In the genomic region with DNA sequence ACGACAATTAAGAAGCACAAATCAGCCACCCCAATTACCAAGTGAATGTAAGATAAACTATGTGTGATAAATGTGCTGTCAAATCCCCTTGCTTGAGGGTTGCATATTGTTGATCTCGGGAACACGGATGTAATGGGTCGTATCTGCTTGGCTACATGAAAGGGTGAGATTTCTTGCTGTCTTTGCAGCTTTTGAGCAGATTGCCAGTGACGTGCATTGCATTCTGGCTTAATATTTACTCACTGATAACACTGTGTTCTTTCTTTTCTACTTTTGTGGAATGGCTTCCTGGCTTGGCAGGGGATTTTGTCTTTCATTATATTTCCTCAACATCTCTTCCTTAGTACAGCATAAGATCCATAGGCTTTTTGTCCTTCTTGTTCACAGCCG, we compare ENCODE assay signal across 20 cellular contexts. TPM values are rescaled to one million over a fixed set of nuclear protein-coding genes. Genes with fewer than 3 reads are reported as not detected.
A peak's percentile ranks its signal among the peaks of the same experiment; 100 is the strongest.
DNase-seq lines count a peak whose midpoint lies in the region; FAIRE-seq and TF ChIP-seq lines count a peak whose summit lies in the region.
"Had no signal": no experiment of that assay in that cellular context is flagged by ENCODE, and none has a peak within 500 bp of the region (broad histone marks: within the 10 kb centered on the region; RNA-seq: fewer than 3 reads in every experiment).

No MANE protein-coding gene starts in this region.

- no peaks in the 10 kb centered on the region for H3K27me3 Mint-ChIP-seq in MCF 10A (ENCODE audit: insufficient read depth, unreplicated experiment)

- no peak overlapping the region for H3K27ac Mint-ChIP-seq in MCF 10A (ENCODE audit: low read depth, unreplicated experiment)
- H3K27ac Mint-ChIP-seq: activated B cell treated with CpG ODN at 0.5 μM for 24 hours; activated naive CD8-positive, alpha-beta T cell treated with anti-CD3 and anti-CD28 coated beads, Interleukin-2, amount 10 ng/mL, durations not matched to agents 7 days and 5 days; stimulated activated naive CD8-positive, alpha-beta T cell treated with anti-CD3 and anti-CD28 coated beads, Interleukin-15, Interleukin-2, amounts not matched to agents 100 ng/mL and 50 ng/mL, for 24 hours; T-helper 17 cell had no signal

- intact Hi-C loops in MCF 10A (cut with micrococcal nuclease): no loop called here

- FAIRE-seq in H1 (lab: Jason Lieb, UNC): no peak

- H2BK5ac ChIP-seq in H1 (ENCODE audit: low read depth, low read length): no peak overlapping the region

- no peak overlapping the region for H2BK20ac ChIP-seq in H1 (ENCODE audit: low read length)

- no TSS peak for BruUV-seq in MCF 10A (replicated peaks; lab: Mats Ljungman, UMichigan)

- H3K36me3 ChIP-seq in HUES64 (ENCODE audit: insufficient read depth, low read length) (no peaks in the 10 kb centered on the region), H1 (ENCODE audit: control insufficient read depth in 2 of 4, insufficient read depth in 4 of 4, low read length in 3 of 4) (no peaks in the 10 kb centered on the region), liver (ENCODE audit: control insufficient read depth in 4 of 4, insufficient read depth in 3 of 4, low read depth in 1 of 4, low read length in 3 of 4) (no peaks in the 10 kb centered on the region)
- H3K36me3 ChIP-seq: cardiac muscle cell had no signal

- H3K4me1 Mint-ChIP-seq in MCF 10A (ENCODE audit: insufficient read depth, unreplicated experiment): no peaks in the 10 kb centered on the region
- H3K4me1 Mint-ChIP-seq: activated B cell treated with CpG ODN at 0.5 μM for 24 hours had no signal

- H3K9me3 Mint-ChIP-seq in MCF 10A (ENCODE audit: unreplicated experiment): no peaks in the 10 kb centered on the region
- H3K9me3 Mint-ChIP-seq: activated B cell treated with CpG ODN at 0.5 μM for 24 hours; activated naive CD8-positive, alpha-beta T cell treated with anti-CD3 and anti-CD28 coated beads, Interleukin-2, amount 10 ng/mL, durations not matched to agents 7 days and 5 days; stimulated activated naive CD8-positive, alpha-beta T cell treated with anti-CD3 and anti-CD28 coated beads, Interleukin-15, Interleukin-2, amounts not matched to agents 100 ng/mL and 50 ng/mL, for 24 hours had no signal

- H3K4me2 ChIP-seq in H1 (ENCODE audit: insufficient read depth in 1 of 2, low read depth in 2 of 2, low read length in 2 of 2): peak overlapping the region; percentile 5 to 20; a peak in 1 of 4 replicates

- H3K9me3 ChIP-seq in HUES64 (ENCODE audit: insufficient read depth, low read depth, low read length) (no peaks in the 10 kb centered on the region), H1 (ENCODE audit: insufficient read depth in 2 of 2, low read depth in 1 of 2, low read length in 1 of 2) (no peaks in the 10 kb centered on the region), liver (ENCODE audit: control insufficient read depth in 4 of 4, low read length in 3 of 4) (no peaks in the 10 kb centered on the region)

- H3K79me1 ChIP-seq in H1 (ENCODE audit: low read depth, low read length): no peaks in the 10 kb centered on the region

- no peak overlapping the region for H2BK15ac ChIP-seq in H1 (ENCODE audit: low read length)

- H3K18ac ChIP-seq in H1 (ENCODE audit: extremely low read depth, low read length): no peak overlapping the region

- no peaks in the 10 kb centered on the region for H3K36me3 Mint-ChIP-seq in MCF 10A (ENCODE audit: insufficient read depth, unreplicated experiment)
- H3K36me3 Mint-ChIP-seq: activated naive CD8-positive, alpha-beta T cell treated with anti-CD3 and anti-CD28 coated beads, Interleukin-2, amount 10 ng/mL, durations not matched to agents 7 days and 5 days had no signal

- no peak overlapping the region for H2AK5ac ChIP-seq in H1 (ENCODE audit: low read depth, low read length)

- no peaks in the 10 kb centered on the region for H3K79me2 ChIP-seq in H1 (ENCODE audit: control insufficient read depth in 1 of 2, insufficient read depth in 2 of 2, low read length in 2 of 2)

- H3K27me3 ChIP-seq in HUES64 (ENCODE audit: insufficient read depth, low read length): peaks cover 54% of the 10 kb centered on the region
- peaks cover 7 to 28% (median 19%) of the 10 kb centered on the region in 4 experiments for H3K27me3 ChIP-seq in H1 (replicated peaks in 1 of 4; ENCODE audit: control insufficient read depth in 3 of 4, extremely low read depth in 1 of 4, insufficient read depth in 3 of 4, low read length in 3 of 4)
- peaks cover 0 to 4% (median 2%) of the 10 kb centered on the region in 4 donors for H3K27me3 ChIP-seq in liver (ENCODE audit: control insufficient read depth in 4 of 4, insufficient read depth in 4 of 4, low read length in 3 of 4)

- H2AFZ ChIP-seq in H1 (ENCODE audit: low read length): no peak overlapping the region

- H4K91ac ChIP-seq in H1 (replicated peaks; ENCODE audit: insufficient read length, low read length): no peak overlapping the region

- no peak overlapping the region for H2BK120ac ChIP-seq in H1 (replicated peaks; ENCODE audit: low read depth, low read length)

- no peak for TF ChIP-seq CTCF in 22Rv1 (IDR thresholded peaks at IDR 0.05)
- no peak for TF ChIP-seq CTCF in H1 (IDR thresholded peaks at IDR 0.05; ENCODE audit: control extremely low read depth in 1 of 3, insufficient read depth in 1 of 3, low read depth in 1 of 3, low read length in 3 of 3)
- TF ChIP-seq CTCF in liver (IDR thresholded peaks at IDR 0.05; ENCODE audit: low read depth, low read length, missing input control): no peak
- no peak for TF ChIP-seq CTCF in MCF 10A (IDR thresholded peaks at IDR 0.05; ENCODE audit: unreplicated experiment)

- no peak overlapping the region for H3K23ac ChIP-seq in H1 (ENCODE audit: insufficient read length)

- H3K4me1 ChIP-seq in HUES64 (ENCODE audit: insufficient read depth, low read length): peaks cover 16% of the 10 kb centered on the region
- H3K4me1 ChIP-seq in H1 (replicated peaks in 1 of 4; ENCODE audit: control insufficient read depth in 3 of 4, insufficient read depth in 4 of 4, low read length in 3 of 4): peaks cover 0 to 6% (median 3%) of the 10 kb centered on the region in 4 experiments; a peak in 4 of 7 replicates
- peaks cover 2 to 18% (median 13%) of the 10 kb centered on the region in 4 donors for H3K4me1 ChIP-seq in liver (ENCODE audit: control insufficient read depth in 4 of 4, insufficient read depth in 4 of 4, low read length in 3 of 4)

- no peak overlapping the region for H4K8ac ChIP-seq in H1 (ENCODE audit: extremely low read depth, insufficient read depth, low read length)

- no peak for TF ChIP-seq RAD21 in H1 (IDR thresholded peaks at IDR 0.05 in 1 of 2, conservative IDR thresholded peaks at IDR 0.05 in 1 of 2; ENCODE audit: low read depth in 2 of 2, low read length in 2 of 2)
- peak; percentile 6 to 21 for TF ChIP-seq RAD21 in liver (IDR thresholded peaks at IDR 0.05)

- no peak overlapping the region for H3K9ac ChIP-seq in HUES64 (ENCODE audit: low read depth, low read length)
- no peak overlapping the region for H3K9ac ChIP-seq in H1 (replicated peaks in 1 of 4; ENCODE audit: extremely low read depth in 1 of 4, low read depth in 3 of 4, low read length in 3 of 4)
- H3K9ac ChIP-seq in liver (ENCODE audit: low read depth in 1 of 2, low read length in 2 of 2): no peak overlapping the region

- H4K5ac ChIP-seq in H1 (ENCODE audit: insufficient read length, low read depth, low read length): no peak overlapping the region

- no peak overlapping the region for H3K4me3 Mint-ChIP-seq in MCF 10A (ENCODE audit: unreplicated experiment)
- H3K4me3 Mint-ChIP-seq: activated B cell treated with CpG ODN at 0.5 μM for 24 hours; activated naive CD8-positive, alpha-beta T cell treated with anti-CD3 and anti-CD28 coated beads, Interleukin-2, amount 10 ng/mL, durations not matched to agents 7 days and 5 days; stimulated activated naive CD8-positive, alpha-beta T cell treated with anti-CD3 and anti-CD28 coated beads, Interleukin-15, Interleukin-2, amounts not matched to agents 100 ng/mL and 50 ng/mL, for 24 hours; T-helper 17 cell had no signal

- H3K56ac ChIP-seq in H1 (replicated peaks; ENCODE audit: insufficient read length, low read depth, low read length): no peak overlapping the region

- H3K4me3 ChIP-seq in HUES64 (ENCODE audit: low read length) (no peak overlapping the region; the same call in 1 of the 2 replicates), H1 (ENCODE audit: extremely low read depth in 1 of 4, insufficient read depth in 2 of 4, low read depth in 3 of 4, low read length in 4 of 4) (peak overlapping the region in 1 of 4 experiments; percentile 1; a peak in 1 of 8 replicates), liver (ENCODE audit: low read depth in 1 of 3, low read length in 3 of 3) (no peak overlapping the region)
- H3K4me3 ChIP-seq: cardiac muscle cell had no signal

- H2BK12ac ChIP-seq in H1 (ENCODE audit: low read depth, low read length): no peak overlapping the region

- POLR2A ChIA-PET in H1 (lab: Charles Lee; ENCODE audit: partially characterized antibody) (no interaction called here), MCF 10A (lab: Yijun Ruan, JAX) (no interaction called here)

- H3K14ac ChIP-seq in H1 (ENCODE audit: insufficient read length): no peak overlapping the region

- peak overlapping the region; percentile 41 for H3K27ac ChIP-seq in 22Rv1
- peak overlapping the region; percentile 23; the same call in 1 of the 2 replicates for H3K27ac ChIP-seq in HUES64 (ENCODE audit: low read depth, low read length)
- no peak overlapping the region for H3K27ac ChIP-seq in H1 (ENCODE audit: low read depth, low read length)
- H3K27ac ChIP-seq in liver (ENCODE audit: low read depth in 1 of 2, low read length in 2 of 2): peak overlapping the region in 1 of 2 donors; percentile 33
- H3K27ac ChIP-seq: cardiac muscle cell had no signal

- DNase-seq in H1 (ENCODE audit: low read depth in 1 of 2, low spot score in 2 of 2): no peak
- DNase-seq in ureter (ENCODE audit: low spot score): no peak
- no peak for DNase-seq in LoVo (ENCODE audit: low spot score)
- DNase-seq in MCF 10A (ENCODE audit: unreplicated experiment): no peak
- DNase-seq in H4 (ENCODE audit: low spot score): no peak
- DNase-seq: activated B cell treated with CpG ODN at 0.5 μM for 24 hours; activated naive CD8-positive, alpha-beta T cell treated with anti-CD3 and anti-CD28 coated beads, Interleukin-2, amount 10 ng/mL, durations not matched to agents 7 days and 5 days; C1 segment of cervical spinal cord; DMS79; NCI-H187; NCI-H226; nucleus accumbens; right cardiac atrium; T-helper 17 cell; trophoblast cell had no signal

- TF ChIP-seq EP300 in H1 (IDR thresholded peaks at IDR 0.05; ENCODE audit: borderline replicate concordance in 1 of 2, low read depth in 2 of 2, low read length in 2 of 2): no peak

- no peak for TF ChIP-seq POLR2A in H1 (IDR thresholded peaks at IDR 0.05; ENCODE audit: control extremely low read depth in 1 of 2, low read depth in 2 of 2, low read length in 2 of 2)

- CTCF ChIA-PET in H1 (lab: Charles Lee; ENCODE audit: partially characterized antibody): no interaction called here
- CTCF ChIA-PET in MCF 10A (lab: Yijun Ruan, JAX): interaction anchor here (0.7 to 1.3 kb wide), 4 partner anchors 9 to 147 kb away, joined by 4 to 5 read pairs (median 4); partner anchors contain the start of gene MC3R

- 22% methylated on average over 5 of the region's 6 CpGs for WGBS in HUES64
- 45% methylated on average over 6 of the region's 6 CpGs; no CpG with 5 or more reads in 1 of the 2 experiments for WGBS in H1 (ENCODE audit: extremely low coverage in 1 of 2, insufficient coverage in 1 of 2, insufficient read length in 1 of 2, insufficient replicate concordance in 2 of 2, low coverage in 1 of 2, low lambda C conversion rate in 2 of 2, missing lambda C conversion rate in 1 of 2), 2 experiments
- 15% methylated on average over 6 of the region's 6 CpGs for whole genome bisulfite sequencing in liver

- H4K20me1 ChIP-seq in H1 (replicated peaks in 1 of 2; ENCODE audit: control insufficient read depth in 1 of 2, insufficient read depth in 2 of 2, low read length in 2 of 2): no peaks in the 10 kb centered on the region

- H3K23me2 ChIP-seq in H1 (ENCODE audit: low read depth, low read length): no peaks in the 10 kb centered on the region

- H3K4ac ChIP-seq in H1 (replicated peaks; ENCODE audit: insufficient read length, low read depth, low read length): no peak overlapping the region

RNA-seq across cellular contexts. Expression of gene FAM210B, which starts 10.5 kb away (rescaled TPM):
- polyA plus RNA-seq in HUES64 (2013, experiment 1 of 2): 19.7 TPM
- polyA plus RNA-seq in HUES64 (2013, experiment 2 of 2): 27.8 TPM
- 15.0 and 15.1 TPM in 2 replicates for total RNA-seq in H1 (2021; fragmentation: NEBNext Ultra II Directional; extraction: Animal tissue kit (Norgen Biotek cat#: 25700))
- polyA plus RNA-seq in H1 (2011; rRNA removed) (7.5 and 9.4 TPM in 2 replicates), liver (10 to 100 TPM; 26.2 to 35.1 TPM)
- polyA plus RNA-seq in H1 (2011; cell fraction: cytosol; rRNA removed): 10.8 TPM
- polyA plus RNA-seq in H1 (2011; cell fraction: nucleus; rRNA removed): 9.0 TPM
- 10.0 to 13.5 TPM (median 11.2 TPM) in 4 replicates for polyA plus RNA-seq in H1 (2012, experiment 1 of 2)
- 4.4 TPM for polyA plus RNA-seq in H1 (2012, experiment 2 of 2)
- polyA plus RNA-seq in H1 (2013, experiment 1 of 2): 23.0 TPM
- polyA plus RNA-seq in H1 (2013, experiment 2 of 2): 25.0 TPM
- polyA minus RNA-seq in H1 (2011; rRNA and poly(A)+ RNA removed): 8.2 and 10.5 TPM in 2 replicates
- polyA minus RNA-seq in H1 (2011; cell fraction: cytosol; rRNA and poly(A)+ RNA removed): 7.8 TPM
- polyA minus RNA-seq in H1 (2011; cell fraction: nucleus; rRNA and poly(A)+ RNA removed): 10.8 TPM
- total RNA-seq in liver (100 to 1,000 TPM in 1 of 2 donors, 10 to 100 TPM in 1; 21.8 to 139 TPM), ureter (50.3 TPM), MCF 10A (2022) (37.7 and 38.2 TPM in 2 replicates)
- total RNA-seq in H4 (2014; rRNA removed; shearing (Covaris generic)): 13.0 and 14.4 TPM in 2 replicates

RNA-seq across cellular contexts. Expression of gene AURKA, which starts 43.7 kb away (rescaled TPM):
- 61.8 TPM for polyA plus RNA-seq in HUES64 (2013, experiment 1 of 2)
- 68.8 TPM for polyA plus RNA-seq in HUES64 (2013, experiment 2 of 2)
- 84.8 and 90.8 TPM in 2 replicates for total RNA-seq in H1 (2021; fragmentation: NEBNext Ultra II Directional; extraction: Animal tissue kit (Norgen Biotek cat#: 25700))
- polyA plus RNA-seq in H1 (2011; rRNA removed): 37.5 and 45.8 TPM in 2 replicates
- 58.8 TPM for polyA plus RNA-seq in H1 (2011; cell fraction: cytosol; rRNA removed)
- polyA plus RNA-seq in H1 (2011; cell fraction: nucleus; rRNA removed): 25.7 TPM
- 50.7 to 74.2 TPM (median 56.9 TPM) in 4 replicates for polyA plus RNA-seq in H1 (2012, experiment 1 of 2)
- 17.7 TPM for polyA plus RNA-seq in H1 (2012, experiment 2 of 2)
- polyA plus RNA-seq in H1 (2013, experiment 1 of 2): 69.7 TPM
- 71.0 TPM for polyA plus RNA-seq in H1 (2013, experiment 2 of 2)
- 50.4 and 52.9 TPM in 2 replicates for polyA minus RNA-seq in H1 (2011; rRNA and poly(A)+ RNA removed)
- 36.8 TPM for polyA minus RNA-seq in H1 (2011; cell fraction: cytosol; rRNA and poly(A)+ RNA removed)
- 25.2 TPM for polyA minus RNA-seq in H1 (2011; cell fraction: nucleus; rRNA and poly(A)+ RNA removed)
- total RNA-seq in liver: 10 to 100 TPM in 1 of 2 donors, 1 to 10 TPM in 1; 1.3 to 41.6 TPM
- 1 to 10 TPM in 1 of 2 donors, under 1 TPM in 1; 0.88 to 4.2 TPM for polyA plus RNA-seq in liver
- total RNA-seq in ureter: 1.6 TPM
- 65.8 and 75.3 TPM in 2 replicates for total RNA-seq in MCF 10A (2022)
- total RNA-seq in H4 (2014; rRNA removed; shearing (Covaris generic)): 97.8 and 119 TPM in 2 replicates

RNA-seq across cellular contexts. Expression of gene CSTF1, which starts 44.1 kb away (rescaled TPM):
- polyA plus RNA-seq in HUES64 (2013, experiment 1 of 2): 49.2 TPM
- polyA plus RNA-seq in HUES64 (2013, experiment 2 of 2): 50.8 TPM
- total RNA-seq in H1 (2021; fragmentation: NEBNext Ultra II Directional; extraction: Animal tissue kit (Norgen Biotek cat#: 25700)): 56.4 and 59.4 TPM in 2 replicates
- polyA plus RNA-seq in H1 (2011; rRNA removed) (78.8 and 83.5 TPM in 2 replicates), liver (10 to 100 TPM; 11.9 to 12.9 TPM)
- 65.3 TPM for polyA plus RNA-seq in H1 (2011; cell fraction: cytosol; rRNA removed)
- 62.6 TPM for polyA plus RNA-seq in H1 (2011; cell fraction: nucleus; rRNA removed)
- polyA plus RNA-seq in H1 (2012, experiment 1 of 2): 47.0 to 68.1 TPM (median 61.5 TPM) in 4 replicates
- polyA plus RNA-seq in H1 (2012, experiment 2 of 2): 10.2 TPM
- polyA plus RNA-seq in H1 (2013, experiment 1 of 2): 36.8 TPM
- polyA plus RNA-seq in H1 (2013, experiment 2 of 2): 34.7 TPM
- 191 and 211 TPM in 2 replicates for polyA minus RNA-seq in H1 (2011; rRNA and poly(A)+ RNA removed)
- polyA minus RNA-seq in H1 (2011; cell fraction: cytosol; rRNA and poly(A)+ RNA removed): 55.7 TPM
- 60.1 TPM for polyA minus RNA-seq in H1 (2011; cell fraction: nucleus; rRNA and poly(A)+ RNA removed)
- total RNA-seq in liver (10 to 100 TPM; 19.1 to 20.2 TPM), ureter (36.6 TPM), MCF 10A (2022) (30.1 and 35.1 TPM in 2 replicates)
- 60.8 and 69.9 TPM in 2 replicates for total RNA-seq in H4 (2014; rRNA removed; shearing (Covaris generic))
